ENCODE assay signal across 22 cellular contexts in the genomic region with DNA sequence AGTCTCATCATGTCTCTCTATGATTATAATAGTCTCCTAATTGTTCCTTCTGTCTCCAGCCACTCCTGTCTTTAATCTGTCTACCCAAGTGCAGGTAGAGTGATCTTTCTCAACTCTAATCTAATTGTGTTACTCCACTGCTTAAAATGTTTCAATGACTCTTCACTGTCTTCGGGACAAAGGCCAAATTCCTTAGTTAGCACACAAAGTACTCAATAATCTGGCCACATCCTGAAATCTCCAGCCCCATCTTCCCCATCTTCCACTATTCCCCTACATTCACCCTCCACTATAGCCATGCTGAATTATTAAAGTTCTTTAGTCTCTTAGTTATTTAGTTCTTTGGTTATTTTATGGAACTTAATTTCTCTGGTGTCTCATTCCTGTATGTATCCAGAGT.
"Had no signal": no experiment of that assay in that cellular context is flagged by ENCODE, and none has a peak within 500 bp of the region (broad histone marks: within the 10 kb centered on the region; RNA-seq: fewer than 3 reads in every experiment).

No MANE protein-coding gene starts in this region.

- H3K9me3 Mint-ChIP-seq: WTC11 had no signal

- H3K36me3 Mint-ChIP-seq: WTC11 had no signal

- DNase-seq: activated CD4-positive, alpha-beta T cell treated with anti-CD3 and anti-CD28 coated beads for 48 hours; activated CD4-positive, alpha-beta T cell treated with anti-CD3 and anti-CD28 coated beads, Interleukin-2, amount 50 U/mL, for 4 hours; activated CD4-positive, CD25-positive, alpha-beta regulatory T cell treated with anti-CD3 and anti-CD28 coated beads, Interleukin-2, amount 50 U/mL, for 72 hours; activated CD8-positive, alpha-beta memory T cell treated with anti-CD3 and anti-CD28 coated beads, Interleukin-2, amount 50 U/mL, for 48 hours; activated CD8-positive, alpha-beta T cell treated with anti-CD3 and anti-CD28 coated beads, Interleukin-2, amount 10 ng/mL, durations not matched to agents 7 days and 5 days; activated naive CD4-positive, alpha-beta T cell treated with anti-CD3 and anti-CD28 coated beads, Interleukin-2, amount 50 U/mL, for 16 hours; activated T-cell treated with anti-CD3 and anti-CD28 coated beads, Interleukin-2, amount 50 U/mL, for 1 hour; amniotic stem cell; Kasumi-1; NCI-H1048; NCI-H1694; NCI-H2029; NCI-H2107; NCI-H446; PC-9; SIG-M5; T-helper 17 cell; T-helper 9 cell had no signal

- H3K4me1 Mint-ChIP-seq: brain; central memory CD8-positive, alpha-beta T cell; T-helper 17 cell had no signal

- H3K27ac Mint-ChIP-seq: activated CD8-positive, alpha-beta T cell treated with anti-CD3 and anti-CD28 coated beads, Interleukin-2, amount 10 ng/mL, durations not matched to agents 7 days and 5 days; brain; T-helper 17 cell; WTC11 had no signal

- H3K4me3 ChIP-seq: ascending aorta, PC-9 had no signal

- H3K27me3 Mint-ChIP-seq: central memory CD8-positive, alpha-beta T cell; T-helper 17 cell had no signal

- H3K4me3 Mint-ChIP-seq: activated CD8-positive, alpha-beta T cell treated with anti-CD3 and anti-CD28 coated beads, Interleukin-2, amount 10 ng/mL, durations not matched to agents 7 days and 5 days; brain; central memory CD8-positive, alpha-beta T cell; T-helper 17 cell; WTC11 had no signal
